ENCODE assay signal across 8 cellular contexts in the genomic region with DNA sequence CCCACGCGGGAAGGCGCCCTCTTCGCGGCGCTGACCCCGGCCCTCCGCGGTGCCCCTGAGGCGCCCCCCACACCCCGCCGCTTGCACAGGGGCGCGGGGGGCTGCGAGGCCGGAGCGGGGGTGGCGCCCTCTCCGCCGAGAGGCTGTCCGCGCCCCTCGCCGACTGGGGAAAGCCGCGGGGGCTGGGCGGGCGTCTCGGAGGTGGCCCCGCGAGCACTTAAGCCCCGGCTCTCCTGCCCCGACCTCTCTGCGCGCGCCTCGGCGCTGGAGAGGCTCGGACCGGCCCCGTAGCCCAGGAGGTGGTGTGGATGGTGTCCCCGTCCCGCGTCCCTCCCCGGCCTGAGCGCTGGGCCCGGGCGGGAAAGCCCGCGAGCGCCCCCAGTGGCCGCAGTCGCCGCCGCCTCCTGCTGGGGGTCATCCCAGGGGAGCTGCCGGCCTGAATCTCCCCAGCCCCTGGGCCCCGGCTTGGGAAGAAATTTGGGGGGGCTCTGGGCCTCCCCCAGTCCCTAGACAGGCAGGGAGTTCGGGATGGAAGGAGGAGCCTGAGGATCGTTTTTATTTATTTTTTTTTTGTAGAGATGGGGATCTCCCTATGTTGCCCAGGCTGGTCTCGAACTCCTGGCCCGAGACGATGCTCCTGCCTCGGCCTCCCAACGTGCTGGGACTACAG. TPM values are rescaled to one million over a fixed set of nuclear protein-coding genes. Genes with fewer than 3 reads are reported as not detected.
DNase-seq lines count a peak whose midpoint lies in the region; ATAC-seq and TF ChIP-seq lines count a peak whose summit lies in the region.

No MANE protein-coding gene starts in this region.

- H3K4me1 Mint-ChIP-seq in CD8-positive, alpha-beta T cell (ENCODE audit: low read depth) = peaks cover 24% of the 10 kb centered on the region

- no peaks in the 10 kb centered on the region for H3K36me3 Mint-ChIP-seq in CD8-positive, alpha-beta T cell

- POLR2A ChIA-PET in CD8-positive, alpha-beta T cell (lab: Charles Lee) = interaction anchor here (0.7 to 1.1 kb wide), 2 partner anchors 12 kb away, joined by 3 read pairs; partner anchors contain the start of gene ISG15
- POLR2A ChIA-PET in SK-N-SH (lab: Yijun Ruan, JAX) = interaction anchor here (0.6 kb wide), 1 partner anchor 81 kb away, joined by 3 read pairs; no protein-coding TSS in a partner anchor

- peak overlapping the region; percentile 50 for H3K4me3 ChIP-seq in CD8-positive, alpha-beta T cell (ENCODE audit: low read depth, low read length)
- peak overlapping the region; percentile 27 to 32; a peak in 2 of 4 replicates for H3K4me3 ChIP-seq in SK-N-SH (ENCODE audit: low read depth in 2 of 2, low read length in 1 of 2)
- H3K4me3 ChIP-seq in adipocyte (ENCODE audit: low read length) = no peak overlapping the region

- no peaks in the 10 kb centered on the region for H3K79me2 ChIP-seq in SK-N-SH (ENCODE audit: insufficient read depth)

- peaks cover 49% of the 10 kb centered on the region for H3K27me3 ChIP-seq in CD8-positive, alpha-beta T cell (ENCODE audit: insufficient read depth, low read length)
- H3K27me3 ChIP-seq in SK-N-SH (ENCODE audit: insufficient read depth) = peaks cover 12% of the 10 kb centered on the region; the same call in 1 of the 2 replicates
- peaks cover 44% of the 10 kb centered on the region for H3K27me3 ChIP-seq in adipocyte (replicated peaks; ENCODE audit: control insufficient read depth, insufficient read depth, low read length)

- H3F3A ChIP-seq in SK-N-SH (replicated peaks; ENCODE audit: insufficient read depth) = no peaks in the 10 kb centered on the region

- CTCF ChIA-PET in CD8-positive, alpha-beta T cell (lab: Charles Lee) = interaction anchor here (0.7 to 3.7 kb wide), 15 partner anchors 8 to 135 kb away, joined by 3 to 34 read pairs (median 5); partner anchors contain the start of genes ISG15 and PERM1
- CTCF ChIA-PET in SK-N-SH (lab: Yijun Ruan, JAX) = interaction anchor here (0.6 to 13.2 kb wide), 30 partner anchors 9 to 290 kb away, joined by 3 to 246 read pairs (median 5); partner anchors contain the start of genes AGRN, ISG15, KLHL17 and NOC2L

- intact Hi-C loops in CD8-positive, alpha-beta T cell (cut with DNase I, micrococcal nuclease) = loop anchor here (1.0 to 5.0 kb wide), 3 partner anchors 12 to 61 kb away; partner anchors contain the start of gene ISG15 (in 1 of the 2)
- intact Hi-C loops in left ventricle myocardium superior (cut with micrococcal nuclease) = no loop called here

- no peaks in the 10 kb centered on the region for H3K36me3 ChIP-seq in CD8-positive, alpha-beta T cell (ENCODE audit: insufficient read depth, low read length)
- H3K36me3 ChIP-seq in SK-N-SH (replicated peaks in 1 of 2; ENCODE audit: control insufficient read depth in 1 of 2, insufficient read depth in 2 of 2, low read length in 1 of 2) (no peaks in the 10 kb centered on the region), adipocyte (ENCODE audit: control insufficient read depth, insufficient read depth, low read length, severe bottlenecking) (no peaks in the 10 kb centered on the region)

- peak in 6 of 7 experiments; percentile 51 to 81 (median 66) for DNase-seq in CD8-positive, alpha-beta T cell
- DNase-seq in HCEC 1CT = peak; percentile 48
- DNase-seq in SK-N-SH = peak; percentile 94
- DNase-seq in adipocyte (ENCODE audit: low read depth) = peak; percentile 91
- DNase-seq in left ventricle myocardium superior = peak; percentile 92
- peak; percentile 45 for DNase-seq in putamen (ENCODE audit: low spot score)

- no peaks in the 10 kb centered on the region for H4K20me1 ChIP-seq in SK-N-SH (ENCODE audit: insufficient read depth)

- H3K4me3 Mint-ChIP-seq in CD8-positive, alpha-beta T cell = no peak overlapping the region

- peak overlapping the region; percentile 60; the same call in 1 of the 2 replicates for H3K4me2 ChIP-seq in SK-N-SH

- peaks cover 35% of the 10 kb centered on the region for H3K27me3 Mint-ChIP-seq in CD8-positive, alpha-beta T cell (ENCODE audit: low read depth)

- TF ChIP-seq CTCF in CD8-positive, alpha-beta T cell (IDR thresholded peaks at IDR 0.05) = peak; percentile 88
- TF ChIP-seq CTCF in SK-N-SH (IDR thresholded peaks at IDR 0.05) = peak; percentile 71

- TF ChIP-seq RAD21 in SK-N-SH (IDR thresholded peaks at IDR 0.05; ENCODE audit: low read length) = peak; percentile 44

- no peak for TF ChIP-seq EP300 in SK-N-SH (IDR thresholded peaks at IDR 0.05; ENCODE audit: borderline replicate concordance in 1 of 2, low read depth in 1 of 2, low read length in 1 of 2)

- H3K27ac Mint-ChIP-seq in CD8-positive, alpha-beta T cell = no peak overlapping the region

- H3K9me3 ChIP-seq in CD8-positive, alpha-beta T cell (ENCODE audit: low read length) = no peaks in the 10 kb centered on the region
- H3K9me3 ChIP-seq in SK-N-SH (no peaks in the 10 kb centered on the region), adipocyte (ENCODE audit: control insufficient read depth, low read length) (no peaks in the 10 kb centered on the region)

- H3K9me2 ChIP-seq in SK-N-SH = no peaks in the 10 kb centered on the region

- 9% methylated on average over 12 of the region's 64 CpGs for WGBS in SK-N-SH (ENCODE audit: low lambda C conversion rate)

- ATAC-seq in CD8-positive, alpha-beta T cell = peak; percentile 12
- ATAC-seq in left ventricle myocardium superior (peak; percentile 46), GM18858 (IDR thresholded peaks at IDR 0.05; ENCODE audit: unreplicated experiment) (no peak), GM21528 (IDR thresholded peaks at IDR 0.05; ENCODE audit: low FRiP score, unreplicated experiment) (no peak)

- no peak overlapping the region for H3K27ac ChIP-seq in CD8-positive, alpha-beta T cell (ENCODE audit: low read depth, low read length)
- no peak overlapping the region for H3K27ac ChIP-seq in SK-N-SH (ENCODE audit: low read depth in 2 of 2, low read length in 1 of 2)

- H3K9ac ChIP-seq in SK-N-SH (peak overlapping the region; percentile 28; the same call in 1 of the 2 replicates), adipocyte (ENCODE audit: low read length) (no peak overlapping the region)

- H2AFZ ChIP-seq in SK-N-SH (ENCODE audit: low read depth) = peak overlapping the region; percentile 46; the same call in 1 of the 2 replicates

- H3K4me1 ChIP-seq in CD8-positive, alpha-beta T cell (ENCODE audit: insufficient read depth, low read length) = peaks cover 55% of the 10 kb centered on the region
- peaks cover 0 to 43% of the 10 kb centered on the region in 2 experiments; a peak in 1 of 4 replicates for H3K4me1 ChIP-seq in SK-N-SH (ENCODE audit: control insufficient read depth in 1 of 2, insufficient read depth in 2 of 2, low read depth in 1 of 2, low read length in 1 of 2)
- peaks cover 3% of the 10 kb centered on the region for H3K4me1 ChIP-seq in adipocyte (ENCODE audit: control insufficient read depth, insufficient read depth, low read length)

- H3K9me3 Mint-ChIP-seq in CD8-positive, alpha-beta T cell = no peaks in the 10 kb centered on the region

TF ChIP-seq in SK-N-SH, 30 proteins besides CTCF, POLR2A, EP300 and RAD21 (continues in another document):
- TF ChIP-seq USF1 (IDR thresholded peaks at IDR 0.05; ENCODE audit: borderline replicate concordance, low read depth) (no peak), ELF1 (IDR thresholded peaks at IDR 0.05) (no peak), TCF12 (IDR thresholded peaks at IDR 0.05) (no peak), FOXM1 (IDR thresholded peaks at IDR 0.05; ENCODE audit: low read depth) (no peak), PBX3 (IDR thresholded peaks at IDR 0.05) (no peak), SIN3A (IDR thresholded peaks at IDR 0.05; ENCODE audit: borderline replicate concordance, low read depth, low read length) (no peak), FOXJ3 (CRISPR knock-in tag; IDR thresholded peaks at IDR 0.05) (no peak), EZH2phosphoT487 (IDR thresholded peaks at IDR 0.05; ENCODE audit: borderline replicate concordance, low read depth) (no peak)

RNA-seq across cellular contexts. Expression of gene HES4, which starts 1.9 kb away (rescaled TPM):
- 10 to 100 TPM; 26.0 to 30.9 TPM for total RNA-seq in CD8-positive, alpha-beta T cell
- 4.2 and 4.7 TPM in 2 replicates for polyA plus RNA-seq in SK-N-SH (2012; rRNA removed)
- polyA plus RNA-seq in SK-N-SH (2012; cell fraction: cytosol; rRNA removed) = 0.26 and 0.32 TPM in 2 replicates
- 43.9 and 52.7 TPM in 2 replicates for polyA plus RNA-seq in SK-N-SH (2012; cell fraction: nucleus; rRNA removed)
- 39.4 TPM for total RNA-seq in left ventricle myocardium superior

RNA-seq across cellular contexts. Expression of gene ISG15, which starts 11.5 kb away (rescaled TPM):
- total RNA-seq in CD8-positive, alpha-beta T cell = 10 to 100 TPM; 56.4 to 58.4 TPM
- 22.9 and 28.6 TPM in 2 replicates for polyA plus RNA-seq in SK-N-SH (2012; rRNA removed)
- 14.3 and 16.1 TPM in 2 replicates for polyA plus RNA-seq in SK-N-SH (2012; cell fraction: cytosol; rRNA removed)
- 15.0 and 31.2 TPM in 2 replicates for polyA plus RNA-seq in SK-N-SH (2012; cell fraction: nucleus; rRNA removed)
- total RNA-seq in left ventricle myocardium superior = 16.4 TPM

RNA-seq across cellular contexts. Expression of gene AGRN, which starts 18.2 kb away (rescaled TPM):
- 10 to 100 TPM; 12.1 to 14.0 TPM for total RNA-seq in CD8-positive, alpha-beta T cell
- polyA plus RNA-seq in SK-N-SH (2012; rRNA removed) = 24.0 and 31.6 TPM in 2 replicates
- 12.6 and 21.4 TPM in 2 replicates for polyA plus RNA-seq in SK-N-SH (2012; cell fraction: cytosol; rRNA removed)
- polyA plus RNA-seq in SK-N-SH (2012; cell fraction: nucleus; rRNA removed) = 141 and 187 TPM in 2 replicates
- 18.5 TPM for total RNA-seq in left ventricle myocardium superior

RNA-seq across cellular contexts. Expression of gene PERM1, which starts 19.9 kb away (rescaled TPM):
- under 1 TPM in 1 of 2 experiments, not detected in 1; 0.08 TPM for total RNA-seq in CD8-positive, alpha-beta T cell
- polyA plus RNA-seq in SK-N-SH (2012; rRNA removed) = 0.18 and 0.25 TPM in 2 replicates
- polyA plus RNA-seq in SK-N-SH (2012; cell fraction: cytosol; rRNA removed) = 0.13 and 0.18 TPM in 2 replicates
- 0.73 and 1.4 TPM in 2 replicates for polyA plus RNA-seq in SK-N-SH (2012; cell fraction: nucleus; rRNA removed)
- total RNA-seq in left ventricle myocardium superior = 187 TPM

RNA-seq across cellular contexts. Expression of gene PLEKHN1, which starts 35.5 kb away (rescaled TPM):
- total RNA-seq in CD8-positive, alpha-beta T cell = under 1 TPM; 0.56 to 0.60 TPM
- polyA plus RNA-seq in SK-N-SH (2012; rRNA removed) = not detected in 2 replicates
- not detected in 2 replicates for polyA plus RNA-seq in SK-N-SH (2012; cell fraction: cytosol; rRNA removed)
- 0.13 and 0.25 TPM in 2 replicates for polyA plus RNA-seq in SK-N-SH (2012; cell fraction: nucleus; rRNA removed)
- total RNA-seq in left ventricle myocardium superior = not detected

Comparison
In these comparisons a context has a peak if more than half of its experiments do, and no peak if none do; other contexts are left out.
1. ATAC-seq: peak in CD8-positive, alpha-beta T cell (single experiment) and left ventricle myocardium superior (single experiment); none in GM18858 (single experiment) and GM21528 (single experiment).
2. Peak in every context shown above with its lines, with median percentiles within 50 percentile points of each other: DNase-seq.